9 cellular contexts compared by ENCODE assay signal in genomic region chr12:51369581-51369980, GRCh38. TPM values are rescaled to one million over a fixed set of nuclear protein-coding genes. Genes with fewer than 3 reads are reported as not detected.
DNase-seq lines count a peak whose midpoint lies in the region; ATAC-seq, FAIRE-seq and TF ChIP-seq lines count a peak whose summit lies in the region.
"Had no signal": no experiment of that assay in that cellular context is flagged by ENCODE, and none has a peak within 500 bp of the region (broad histone marks: within the 10 kb centered on the region; RNA-seq: fewer than 3 reads in every experiment).

No MANE protein-coding gene starts in this region.

- H3K9ac ChIP-seq in HepG2 (ENCODE audit: insufficient read depth, low read depth, low read length), result no peak overlapping the region

- H3K4me2 ChIP-seq in HepG2 (ENCODE audit: low read depth, low read length), result no peak overlapping the region

- no peak for DNase-seq in activated CD8-positive, alpha-beta memory T cell treated with anti-CD3 and anti-CD28 coated beads, Interleukin-2, amount 10 ng/mL, durations not matched to agents 7 days and 5 days
- DNase-seq in activated CD8-positive, alpha-beta memory T cell treated with anti-CD3 and anti-CD28 coated beads, Interleukin-2, amount 50 U/mL, for 48 hours, result no peak
- no peak for DNase-seq in activated T-helper 2 cell treated with anti-CD3 and anti-CD28 coated beads, Interferon-gamma antibody, Interleukin-2, Interleukin-4, amounts not matched to agents 10 μg/mL and 5 μg/mL and 100 μg/mL, durations not matched to agents 14 hours and 24 hours and 36 hours (ENCODE audit: low spot score)
- no peak for DNase-seq in spleen
- DNase-seq in AG08395 (ENCODE audit: low spot score), result no peak
- DNase-seq in HepG2 (ENCODE audit: low spot score), result no peak
- DNase-seq: NCI-H2107 had no signal

- H3K4me1 Mint-ChIP-seq in activated CD8-positive, alpha-beta memory T cell treated with anti-CD3 and anti-CD28 coated beads, Interleukin-2, amount 10 ng/mL, durations not matched to agents 7 days and 5 days, result peaks cover 62% of the 10 kb centered on the region
- peaks cover 53% of the 10 kb centered on the region for H3K4me1 Mint-ChIP-seq in activated T-helper 2 cell treated with anti-CD3 and anti-CD28 coated beads, Interferon-gamma antibody, Interleukin-2, Interleukin-4, amounts not matched to agents 10 μg/mL and 5 μg/mL and 100 μg/mL, durations not matched to agents 14 hours and 24 hours and 36 hours (ENCODE audit: low read depth)

- H3K4me1 ChIP-seq in spleen, result peaks cover 14 to 82% (median 40%) of the 10 kb centered on the region in 6 donors
- H3K4me1 ChIP-seq in HepG2 (ENCODE audit: insufficient read depth, low read length), result peaks cover 22% of the 10 kb centered on the region

- POLR2A ChIA-PET in HepG2 (lab: Yijun Ruan, JAX), result no interaction called here

- H3K4me3 ChIP-seq in spleen (peak overlapping the region in 2 of 8 donors; percentile 4 to 36), HepG2 (replicated peaks in 1 of 3; ENCODE audit: insufficient read depth in 1 of 3, low read depth in 2 of 3, low read length in 3 of 3) (no peak overlapping the region)

- CTCF ChIA-PET in activated CD8-positive, alpha-beta memory T cell treated with anti-CD3 and anti-CD28 coated beads, Interleukin-2, amount 10 ng/mL, durations not matched to agents 7 days and 5 days (lab: Charles Lee), result interaction anchor here (1.1 to 2.6 kb wide), 10 partner anchors 14 to 322 kb away, joined by 3 to 13 read pairs (median 4); partner anchors contain the start of genes GALNT6 and SLC4A8
- CTCF ChIA-PET in HepG2 (lab: Yijun Ruan, JAX; ENCODE audit: low intra/inter-chr PET ratio, low total read pairs), result no interaction called here

- TF ChIP-seq CTCF in spleen (IDR thresholded peaks at IDR 0.05 in 8 of 11, conservative IDR thresholded peaks at IDR 0.05 in 3 of 11), result no peak
- no peak for TF ChIP-seq CTCF in HepG2 (CRISPR knock-in tag; IDR thresholded peaks at IDR 0.05)

- H3K27ac ChIP-seq in spleen, result peak overlapping the region in 5 of 8 donors; percentile 23 to 64 (median 52)
- no peak overlapping the region for H3K27ac ChIP-seq in HepG2 (ENCODE audit: extremely low read length, insufficient read depth, low read length)

- H3K27me3 Mint-ChIP-seq in activated CD8-positive, alpha-beta memory T cell treated with anti-CD3 and anti-CD28 coated beads, Interleukin-2, amount 10 ng/mL, durations not matched to agents 7 days and 5 days, result no peaks in the 10 kb centered on the region
- H3K27me3 Mint-ChIP-seq in activated T-helper 2 cell treated with anti-CD3 and anti-CD28 coated beads, Interferon-gamma antibody, Interleukin-2, Interleukin-4, amounts not matched to agents 10 μg/mL and 5 μg/mL and 100 μg/mL, durations not matched to agents 14 hours and 24 hours and 36 hours (ENCODE audit: low read depth), result no peaks in the 10 kb centered on the region

- peak overlapping the region; percentile 28 for H3K4me3 Mint-ChIP-seq in activated CD8-positive, alpha-beta memory T cell treated with anti-CD3 and anti-CD28 coated beads, Interleukin-2, amount 10 ng/mL, durations not matched to agents 7 days and 5 days
- peak overlapping the region; percentile 27 for H3K4me3 Mint-ChIP-seq in activated T-helper 2 cell treated with anti-CD3 and anti-CD28 coated beads, Interferon-gamma antibody, Interleukin-2, Interleukin-4, amounts not matched to agents 10 μg/mL and 5 μg/mL and 100 μg/mL, durations not matched to agents 14 hours and 24 hours and 36 hours (ENCODE audit: low read depth)

- WGBS in spleen, 5 donors, result 51 to 63% (median 56%) methylated on average over 4 of the region's 4 CpGs
- WGBS in HepG2 (ENCODE audit: low lambda C conversion rate), result 86% methylated on average over 4 of the region's 4 CpGs

- H3K36me3 ChIP-seq in spleen (peaks cover 0 to 29% (median 4%) of the 10 kb centered on the region in 6 donors), HepG2 (replicated peaks in 1 of 2; ENCODE audit: control insufficient read depth in 1 of 2, insufficient read depth in 2 of 2, low read length in 2 of 2) (no peaks in the 10 kb centered on the region)

- no TSS peak for BruUV-seq in HepG2 (replicated peaks; lab: Mats Ljungman, UMichigan)

- no peak for ATAC-seq in activated CD8-positive, alpha-beta memory T cell treated with anti-CD3 and anti-CD28 coated beads, Interleukin-2, amount 10 ng/mL, durations not matched to agents 7 days and 5 days
- no peak for ATAC-seq in HepG2

- H3K36me3 Mint-ChIP-seq in activated CD8-positive, alpha-beta memory T cell treated with anti-CD3 and anti-CD28 coated beads, Interleukin-2, amount 10 ng/mL, durations not matched to agents 7 days and 5 days, result peaks cover 47% of the 10 kb centered on the region
- H3K36me3 Mint-ChIP-seq in activated T-helper 2 cell treated with anti-CD3 and anti-CD28 coated beads, Interferon-gamma antibody, Interleukin-2, Interleukin-4, amounts not matched to agents 10 μg/mL and 5 μg/mL and 100 μg/mL, durations not matched to agents 14 hours and 24 hours and 36 hours (ENCODE audit: low read depth), result peaks cover 46% of the 10 kb centered on the region

- TF ChIP-seq EP300 in HepG2 (IDR thresholded peaks at IDR 0.05; ENCODE audit: low read depth in 2 of 2, low read length in 2 of 2) (no peak), HepG2 (CRISPR knock-in tag; IDR thresholded peaks at IDR 0.05; ENCODE audit: borderline replicate concordance) (no peak)

- H4K20me1 ChIP-seq in HepG2 (ENCODE audit: insufficient read depth, low read length), result no peaks in the 10 kb centered on the region

- no peak for FAIRE-seq in HepG2 (lab: Jason Lieb, UNC)

- no peaks in the 10 kb centered on the region for H3K9me3 ChIP-seq in spleen
- H3K9me3 ChIP-seq in HepG2 (ENCODE audit: low read length), result no peaks in the 10 kb centered on the region

- no peak for TF ChIP-seq POLR2A in spleen (IDR thresholded peaks at IDR 0.05)
- TF ChIP-seq POLR2A in HepG2 (IDR thresholded peaks at IDR 0.05; ENCODE audit: insufficient read depth in 1 of 2, low read depth in 2 of 2, low read length in 2 of 2), result no peak

- H2AFZ ChIP-seq in HepG2 (ENCODE audit: low read length), result no peak overlapping the region

- no peak for TF ChIP-seq RAD21 in HepG2 (CRISPR knock-in tag; IDR thresholded peaks at IDR 0.05)

- no peaks in the 10 kb centered on the region for H3K9me3 Mint-ChIP-seq in activated CD8-positive, alpha-beta memory T cell treated with anti-CD3 and anti-CD28 coated beads, Interleukin-2, amount 10 ng/mL, durations not matched to agents 7 days and 5 days (ENCODE audit: low read depth)
- H3K9me3 Mint-ChIP-seq in activated T-helper 2 cell treated with anti-CD3 and anti-CD28 coated beads, Interferon-gamma antibody, Interleukin-2, Interleukin-4, amounts not matched to agents 10 μg/mL and 5 μg/mL and 100 μg/mL, durations not matched to agents 14 hours and 24 hours and 36 hours, result no peaks in the 10 kb centered on the region

- intact Hi-C loops in activated T-helper 2 cell treated with anti-CD3 and anti-CD28 coated beads, Interferon-gamma antibody, Interleukin-2, Interleukin-4, amounts not matched to agents 10 μg/mL and 5 μg/mL and 100 μg/mL, durations not matched to agents 14 hours and 24 hours and 36 hours (cut with micrococcal nuclease), result loop anchor here (1.0 kb wide), 2 partner anchors 22 to 603 kb away; partner anchors contain the start of gene GALNT6
- intact Hi-C loops in spleen (cut with DNase I; ENCODE audit: low total_unique reads) (no loop called here), HepG2 (cut with micrococcal nuclease; ENCODE audit: unreplicated experiment) (no loop called here)

- in situ Hi-C loops in HepG2 (cut with HindIII; ENCODE audit: extremely low pct_ligation_motif_present, low pct_unique_long_range_greater_than_20kb), result no loop called here

- H3K27me3 ChIP-seq in spleen (replicated peaks in 1 of 7) (no peaks in the 10 kb centered on the region), HepG2 (ENCODE audit: control insufficient read depth in 1 of 2, insufficient read depth in 2 of 2, low read length in 2 of 2) (no peaks in the 10 kb centered on the region)

- no peaks in the 10 kb centered on the region for H3K79me2 ChIP-seq in HepG2 (ENCODE audit: insufficient read depth, low read length)

- H3K27ac Mint-ChIP-seq in activated CD8-positive, alpha-beta memory T cell treated with anti-CD3 and anti-CD28 coated beads, Interleukin-2, amount 10 ng/mL, durations not matched to agents 7 days and 5 days, result peak overlapping the region; percentile 83
- H3K27ac Mint-ChIP-seq in activated T-helper 2 cell treated with anti-CD3 and anti-CD28 coated beads, Interferon-gamma antibody, Interleukin-2, Interleukin-4, amounts not matched to agents 10 μg/mL and 5 μg/mL and 100 μg/mL, durations not matched to agents 14 hours and 24 hours and 36 hours, result peak overlapping the region; percentile 49

RNA-seq across cellular contexts. Expression of gene GALNT6, which starts 21.6 kb away (rescaled TPM):
- total RNA-seq in activated CD8-positive, alpha-beta memory T cell treated with anti-CD3 and anti-CD28 coated beads, Interleukin-2, amount 10 ng/mL, durations not matched to agents 7 days and 5 days, result 10 to 100 TPM; 43.9 to 47.9 TPM
- 19.9 and 22.7 TPM in 2 replicates for total RNA-seq in activated T-helper 2 cell treated with anti-CD3 and anti-CD28 coated beads, Interferon-gamma antibody, Interleukin-2, Interleukin-4, amounts not matched to agents 10 μg/mL and 5 μg/mL and 100 μg/mL, durations not matched to agents 14 hours and 24 hours and 36 hours
- total RNA-seq in spleen, result 10 to 100 TPM; 15.6 to 29.4 (median 21.7) TPM
- polyA plus RNA-seq in spleen, result 1 to 10 TPM; 5.8 to 8.5 (median 6.8) TPM
- 0.87 and 1.1 TPM in 2 replicates for total RNA-seq in HepG2 (2016; rRNA removed; fragmentation: Illumina TruSeq; extraction: Trizol)
- total RNA-seq in HepG2 (2016; cell fraction: cytosol; rRNA removed; fragmentation: Illumina TruSeq; extraction: Trizol; ENCODE audit: low read depth), result 0.18 TPM in 1 of 2 replicates, not detected in the other
- total RNA-seq in HepG2 (2016; cell fraction: insoluble cytoplasmic fraction; rRNA removed; fragmentation: Illumina TruSeq; extraction: Trizol), result 1.2 and 1.3 TPM in 2 replicates
- 0.31 and 0.52 TPM in 2 replicates for total RNA-seq in HepG2 (2016; cell fraction: membrane; rRNA removed; fragmentation: Illumina TruSeq; extraction: Trizol)
- 1.7 and 2.4 TPM in 2 replicates for total RNA-seq in HepG2 (2016; cell fraction: nucleus; rRNA removed; fragmentation: Illumina TruSeq; extraction: Trizol)
- 0.78 and 1.0 TPM in 2 replicates for polyA plus RNA-seq in HepG2 (2011; rRNA removed)
- 0.38 and 0.62 TPM in 2 replicates for polyA plus RNA-seq in HepG2 (2011; cell fraction: cytosol; rRNA removed)
- 0.33 and 1.3 TPM in 2 replicates for polyA plus RNA-seq in HepG2 (2011; cell fraction: nucleus; rRNA removed)
- 1.1 and 1.9 TPM in 2 replicates for polyA plus RNA-seq in HepG2 (2012)
- 0.08 and 0.09 TPM in 2 replicates for polyA plus RNA-seq in HepG2 (2016; cell fraction: cytosol; fragmentation: Illumina TruSeq; extraction: Trizol; ENCODE audit: low read depth)
- 0.37 and 0.41 TPM in 2 replicates for polyA plus RNA-seq in HepG2 (2016; cell fraction: insoluble cytoplasmic fraction; fragmentation: Illumina TruSeq; extraction: Trizol; ENCODE audit: low read depth)
- 0.13 and 0.40 TPM in 2 replicates for polyA plus RNA-seq in HepG2 (2016; cell fraction: membrane; fragmentation: Illumina TruSeq; extraction: Trizol; ENCODE audit: low read depth)
- polyA plus RNA-seq in HepG2 (2016; cell fraction: nucleus; fragmentation: Illumina TruSeq; extraction: Trizol; ENCODE audit: insufficient read depth, low read depth), result 1.0 and 2.1 TPM in 2 replicates
- 0.09 and 2.7 TPM in 2 replicates for polyA minus RNA-seq in HepG2 (2011; rRNA and poly(A)+ RNA removed; ENCODE audit: low replicate concordance)
- 0.40 and 0.97 TPM in 2 replicates for polyA minus RNA-seq in HepG2 (2011; cell fraction: cytosol; rRNA and poly(A)+ RNA removed)
- 0.77 and 0.99 TPM in 2 replicates for polyA minus RNA-seq in HepG2 (2011; cell fraction: nucleus; rRNA and poly(A)+ RNA removed)

RNA-seq across cellular contexts. Expression of gene CELA1, which starts 23.1 kb away (rescaled TPM):
- not detected for total RNA-seq in activated CD8-positive, alpha-beta memory T cell treated with anti-CD3 and anti-CD28 coated beads, Interleukin-2, amount 10 ng/mL, durations not matched to agents 7 days and 5 days
- total RNA-seq in activated T-helper 2 cell treated with anti-CD3 and anti-CD28 coated beads, Interferon-gamma antibody, Interleukin-2, Interleukin-4, amounts not matched to agents 10 μg/mL and 5 μg/mL and 100 μg/mL, durations not matched to agents 14 hours and 24 hours and 36 hours, result not detected in 2 replicates
- total RNA-seq in spleen (not detected), HepG2 (2016; rRNA removed; fragmentation: Illumina TruSeq; extraction: Trizol) (not detected in 2 replicates)
- polyA plus RNA-seq in spleen (under 1 TPM in 1 of 3 donors, not detected in 2; 0.21 TPM), HepG2 (2011; rRNA removed) (not detected in 2 replicates)
- not detected in 2 replicates for total RNA-seq in HepG2 (2016; cell fraction: cytosol; rRNA removed; fragmentation: Illumina TruSeq; extraction: Trizol; ENCODE audit: low read depth)
- total RNA-seq in HepG2 (2016; cell fraction: insoluble cytoplasmic fraction; rRNA removed; fragmentation: Illumina TruSeq; extraction: Trizol), result not detected in 2 replicates
- not detected in 2 replicates for total RNA-seq in HepG2 (2016; cell fraction: membrane; rRNA removed; fragmentation: Illumina TruSeq; extraction: Trizol)
- not detected in 2 replicates for total RNA-seq in HepG2 (2016; cell fraction: nucleus; rRNA removed; fragmentation: Illumina TruSeq; extraction: Trizol)
- not detected in 2 replicates for polyA plus RNA-seq in HepG2 (2011; cell fraction: cytosol; rRNA removed)
- not detected in 2 replicates for polyA plus RNA-seq in HepG2 (2011; cell fraction: nucleus; rRNA removed)
- not detected in 2 replicates for polyA plus RNA-seq in HepG2 (2012)
- polyA plus RNA-seq in HepG2 (2016; cell fraction: cytosol; fragmentation: Illumina TruSeq; extraction: Trizol; ENCODE audit: low read depth), result not detected in 2 replicates
- not detected in 2 replicates for polyA plus RNA-seq in HepG2 (2016; cell fraction: insoluble cytoplasmic fraction; fragmentation: Illumina TruSeq; extraction: Trizol; ENCODE audit: low read depth)
- polyA plus RNA-seq in HepG2 (2016; cell fraction: membrane; fragmentation: Illumina TruSeq; extraction: Trizol; ENCODE audit: low read depth), result not detected in 2 replicates
- polyA plus RNA-seq in HepG2 (2016; cell fraction: nucleus; fragmentation: Illumina TruSeq; extraction: Trizol; ENCODE audit: insufficient read depth, low read depth), result not detected in 2 replicates
- polyA minus RNA-seq in HepG2 (2011; rRNA and poly(A)+ RNA removed; ENCODE audit: low replicate concordance), result not detected in 2 replicates
- polyA minus RNA-seq in HepG2 (2011; cell fraction: cytosol; rRNA and poly(A)+ RNA removed), result not detected in 2 replicates
- polyA minus RNA-seq in HepG2 (2011; cell fraction: nucleus; rRNA and poly(A)+ RNA removed), result not detected in 2 replicates
- total RNA-seq: G401, left ventricle myocardium superior had no signal

RNA-seq across cellular contexts. Expression of gene BIN2, which starts 45.6 kb away (rescaled TPM):
- 100 to 1,000 TPM; 109 to 147 TPM for total RNA-seq in activated CD8-positive, alpha-beta memory T cell treated with anti-CD3 and anti-CD28 coated beads, Interleukin-2, amount 10 ng/mL, durations not matched to agents 7 days and 5 days
- total RNA-seq in activated T-helper 2 cell treated with anti-CD3 and anti-CD28 coated beads, Interferon-gamma antibody, Interleukin-2, Interleukin-4, amounts not matched to agents 10 μg/mL and 5 μg/mL and 100 μg/mL, durations not matched to agents 14 hours and 24 hours and 36 hours, result 45.8 and 47.0 TPM in 2 replicates
- total RNA-seq in spleen (100 to 1,000 TPM in 3 of 7 donors, 10 to 100 TPM in 4; 71.5 to 116 (median 92.1) TPM), HepG2 (2016; rRNA removed; fragmentation: Illumina TruSeq; extraction: Trizol) (not detected in 2 replicates)
- polyA plus RNA-seq in spleen (10 to 100 TPM; 23.3 to 28.6 (median 24.7) TPM), HepG2 (2011; rRNA removed) (not detected in 2 replicates)
- total RNA-seq in HepG2 (2016; cell fraction: cytosol; rRNA removed; fragmentation: Illumina TruSeq; extraction: Trizol; ENCODE audit: low read depth), result not detected in 2 replicates
- not detected in 2 replicates for total RNA-seq in HepG2 (2016; cell fraction: insoluble cytoplasmic fraction; rRNA removed; fragmentation: Illumina TruSeq; extraction: Trizol)
- total RNA-seq in HepG2 (2016; cell fraction: membrane; rRNA removed; fragmentation: Illumina TruSeq; extraction: Trizol), result not detected in 2 replicates
- total RNA-seq in HepG2 (2016; cell fraction: nucleus; rRNA removed; fragmentation: Illumina TruSeq; extraction: Trizol), result not detected in 2 replicates
- not detected in 2 replicates for polyA plus RNA-seq in HepG2 (2011; cell fraction: cytosol; rRNA removed)
- not detected in 2 replicates for polyA plus RNA-seq in HepG2 (2011; cell fraction: nucleus; rRNA removed)
- not detected in 2 replicates for polyA plus RNA-seq in HepG2 (2012)
- polyA plus RNA-seq in HepG2 (2016; cell fraction: cytosol; fragmentation: Illumina TruSeq; extraction: Trizol; ENCODE audit: low read depth), result not detected in 2 replicates
- polyA plus RNA-seq in HepG2 (2016; cell fraction: insoluble cytoplasmic fraction; fragmentation: Illumina TruSeq; extraction: Trizol; ENCODE audit: low read depth), result not detected in 2 replicates
- polyA plus RNA-seq in HepG2 (2016; cell fraction: membrane; fragmentation: Illumina TruSeq; extraction: Trizol; ENCODE audit: low read depth), result not detected in 2 replicates
- not detected in 2 replicates for polyA plus RNA-seq in HepG2 (2016; cell fraction: nucleus; fragmentation: Illumina TruSeq; extraction: Trizol; ENCODE audit: insufficient read depth, low read depth)
- not detected in 2 replicates for polyA minus RNA-seq in HepG2 (2011; rRNA and poly(A)+ RNA removed; ENCODE audit: low replicate concordance)
- not detected in 2 replicates for polyA minus RNA-seq in HepG2 (2011; cell fraction: cytosol; rRNA and poly(A)+ RNA removed)
- not detected in 2 replicates for polyA minus RNA-seq in HepG2 (2011; cell fraction: nucleus; rRNA and poly(A)+ RNA removed)
- total RNA-seq: G401 had no signal

RNA-seq across cellular contexts. Expression of gene SLC4A8, which starts 55.0 kb away (rescaled TPM):
- 1 to 10 TPM; 9.1 to 9.2 TPM for total RNA-seq in activated CD8-positive, alpha-beta memory T cell treated with anti-CD3 and anti-CD28 coated beads, Interleukin-2, amount 10 ng/mL, durations not matched to agents 7 days and 5 days
- 1.6 and 2.6 TPM in 2 replicates for total RNA-seq in activated T-helper 2 cell treated with anti-CD3 and anti-CD28 coated beads, Interferon-gamma antibody, Interleukin-2, Interleukin-4, amounts not matched to agents 10 μg/mL and 5 μg/mL and 100 μg/mL, durations not matched to agents 14 hours and 24 hours and 36 hours
- total RNA-seq in spleen, result 1 to 10 TPM; 4.3 to 9.7 (median 5.7) TPM
- polyA plus RNA-seq in spleen, result 1 to 10 TPM in 2 of 3 donors, under 1 TPM in 1; 0.88 to 1.8 (median 1.4) TPM
- total RNA-seq in HepG2 (2016; rRNA removed; fragmentation: Illumina TruSeq; extraction: Trizol), result 0.07 TPM in 1 of 2 replicates, not detected in the other
- total RNA-seq in HepG2 (2016; cell fraction: cytosol; rRNA removed; fragmentation: Illumina TruSeq; extraction: Trizol; ENCODE audit: low read depth), result not detected in 2 replicates
- 0.06 and 0.10 TPM in 2 replicates for total RNA-seq in HepG2 (2016; cell fraction: insoluble cytoplasmic fraction; rRNA removed; fragmentation: Illumina TruSeq; extraction: Trizol)
- total RNA-seq in HepG2 (2016; cell fraction: membrane; rRNA removed; fragmentation: Illumina TruSeq; extraction: Trizol), result not detected in 2 replicates
- 0.34 TPM in 1 of 2 replicates, not detected in the other for total RNA-seq in HepG2 (2016; cell fraction: nucleus; rRNA removed; fragmentation: Illumina TruSeq; extraction: Trizol)
- under 0.01 and 0.01 TPM in 2 replicates for polyA plus RNA-seq in HepG2 (2011; rRNA removed)
- polyA plus RNA-seq in HepG2 (2011; cell fraction: cytosol; rRNA removed), result 0.17 TPM in 1 of 2 replicates, not detected in the other
- 0.17 and 0.19 TPM in 2 replicates for polyA plus RNA-seq in HepG2 (2011; cell fraction: nucleus; rRNA removed)
- polyA plus RNA-seq in HepG2 (2012), result 0.05 TPM in 2 replicates
- not detected in 2 replicates for polyA plus RNA-seq in HepG2 (2016; cell fraction: cytosol; fragmentation: Illumina TruSeq; extraction: Trizol; ENCODE audit: low read depth)
- not detected in 2 replicates for polyA plus RNA-seq in HepG2 (2016; cell fraction: insoluble cytoplasmic fraction; fragmentation: Illumina TruSeq; extraction: Trizol; ENCODE audit: low read depth)
- polyA plus RNA-seq in HepG2 (2016; cell fraction: membrane; fragmentation: Illumina TruSeq; extraction: Trizol; ENCODE audit: low read depth), result not detected in 2 replicates
- polyA plus RNA-seq in HepG2 (2016; cell fraction: nucleus; fragmentation: Illumina TruSeq; extraction: Trizol; ENCODE audit: insufficient read depth, low read depth), result not detected in 2 replicates
- polyA minus RNA-seq in HepG2 (2011; rRNA and poly(A)+ RNA removed; ENCODE audit: low replicate concordance), result not detected in 2 replicates
- polyA minus RNA-seq in HepG2 (2011; cell fraction: cytosol; rRNA and poly(A)+ RNA removed), result not detected in 2 replicates
- polyA minus RNA-seq in HepG2 (2011; cell fraction: nucleus; rRNA and poly(A)+ RNA removed), result 0.13 and 0.37 TPM in 2 replicates

Comparison
In these comparisons a context has a peak if more than half of its experiments do, and no peak if none do; other contexts are left out.
1. RNA of gene BIN2, which starts 45.6 kb away (total RNA-seq): 109 to 147 TPM in activated CD8-positive, alpha-beta memory T cell treated with anti-CD3 and anti-CD28 coated beads, Interleukin-2, amount 10 ng/mL, durations not matched to agents 7 days and 5 days, 71.5 to 116 TPM in spleen and 45.8 to 47.0 TPM in activated T-helper 2 cell treated with anti-CD3 and anti-CD28 coated beads, Interferon-gamma antibody, Interleukin-2, Interleukin-4, amounts not matched to agents 10 μg/mL and 5 μg/mL and 100 μg/mL, durations not matched to agents 14 hours and 24 hours and 36 hours; not detected in HepG2; every median in the first group is over 10 times any median in the second.